Comparison of ENCODE assay signal across 33 cellular contexts in the genomic region with DNA sequence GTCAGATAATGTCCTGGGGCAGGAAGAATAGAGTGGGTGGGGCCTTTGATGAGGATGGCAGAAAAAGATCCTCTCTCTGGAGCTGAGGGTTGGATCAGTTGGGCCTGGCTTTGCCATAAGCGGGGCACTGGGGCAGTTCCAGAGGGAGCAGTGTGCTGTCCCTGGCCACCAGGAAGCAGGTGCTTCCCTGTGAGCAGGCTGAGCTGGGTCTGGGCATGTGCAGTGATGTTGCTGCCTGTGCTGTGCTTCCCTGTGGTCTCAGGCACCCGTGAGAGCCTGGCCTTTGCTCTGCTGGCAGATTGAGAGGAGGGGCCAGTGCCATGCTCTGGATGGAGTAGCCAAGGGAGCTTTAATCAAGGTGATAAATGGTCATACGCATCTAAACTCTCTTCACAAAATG. TPM values are rescaled to one million over a fixed set of nuclear protein-coding genes. Genes with fewer than 3 reads are reported as not detected.
DNase-seq lines count a peak whose midpoint lies in the region; ATAC-seq lines count a peak whose summit lies in the region.
"Had no signal": no experiment of that assay in that cellular context is flagged by ENCODE, and none has a peak within 500 bp of the region (broad histone marks: within the 10 kb centered on the region; RNA-seq: fewer than 3 reads in every experiment).

No MANE protein-coding gene starts in this region.

- no peak overlapping the region for H3K23ac ChIP-seq in neuronal stem cell (ENCODE audit: low read depth, low read length, poor library complexity)

- no CpG with 5 or more reads among the region's 3 CpGs for WGBS in neuronal stem cell (ENCODE audit: extremely low coverage in 2 of 2, insufficient read length in 2 of 2, insufficient replicate concordance in 1 of 2), 2 donors

- H3K14ac ChIP-seq in neuronal stem cell (ENCODE audit: low read length): no peak overlapping the region

- H2BK5ac ChIP-seq in neuronal stem cell (ENCODE audit: low read length): no peak overlapping the region

- no peak overlapping the region for H2BK12ac ChIP-seq in neuronal stem cell (ENCODE audit: low read length)

- DNase-seq in DMS53 (lab: John Stamatoyannopoulos, UW) (peak; percentile 42), DMS53 treated with DMSO at 0.1 percent for 48 hours (lab: John Stamatoyannopoulos, UW; ENCODE audit: unreplicated experiment) (no peak), dermis microvascular lymphatic vessel endothelial cell (ENCODE audit: low read depth in 2 of 2) (peak; percentile 80 to 83), neuronal stem cell (ENCODE audit: low spot score) (no peak), GF-D8 (lab: John Stamatoyannopoulos, UW) (no peak), amniotic stem cell (lab: John Stamatoyannopoulos, UW) (no peak), medulla oblongata (ENCODE audit: extremely low spot score) (no peak)
- DNase-seq: 8988T; activated CD4-positive, alpha-beta T cell treated with anti-CD3 and anti-CD28 coated beads for 48 hours; effector CD8-positive, alpha-beta T cell; glutamatergic neuron; GM23248; islet precursor cell; KG1; left lung; MG63; NCI-H1417 treated with DMSO at 0.1 percent for 48 hours; NCI-H2081; NCI-H2227 treated with DMSO at 0.1 percent for 48 hours; NCI-H774; psoas muscle; SJCRH30; stimulated activated CD4-positive, alpha-beta T cell treated with anti-CD3 and anti-CD28 coated beads, Interleukin-15, amount 100 ng/mL, for 24 hours; stimulated activated CD4-positive, alpha-beta T cell treated with anti-CD3 and anti-CD28 coated beads, Interleukin-4, amount 100 ng/mL, for 4 hours; SW 1271; transverse colon had no signal

- H3K9ac ChIP-seq in neuronal stem cell (ENCODE audit: low read depth, low read length, poor library complexity): no peak overlapping the region
- H3K9ac ChIP-seq: GM23248 had no signal

- no peak overlapping the region for H3K4ac ChIP-seq in neuronal stem cell (ENCODE audit: low read length)

- no peak overlapping the region for H2AK5ac ChIP-seq in neuronal stem cell (ENCODE audit: low read depth, low read length)

- H3K27me3 ChIP-seq in neuronal stem cell (ENCODE audit: control insufficient read depth in 3 of 3, insufficient read depth in 3 of 3, low read depth in 1 of 3, low read length in 3 of 3): peaks cover 0 to 5% (median 0%) of the 10 kb centered on the region in 3 experiments
- H3K27me3 ChIP-seq: left lung, MG63, neutrophil, SJCRH30, transverse colon had no signal

- H3K18ac ChIP-seq in neuronal stem cell (ENCODE audit: low read length): peak overlapping the region; percentile 27

- H3K4me3 ChIP-seq in neuronal stem cell (ENCODE audit: low read length in 2 of 2): no peak overlapping the region
- H3K4me3 ChIP-seq: GM23248, left lung, MG63, psoas muscle, SJCRH30, transverse colon had no signal

- no peaks in the 10 kb centered on the region for H3K9me3 ChIP-seq in neuronal stem cell (replicated peaks in 1 of 2; ENCODE audit: control insufficient read depth in 2 of 2, insufficient read depth in 1 of 2, low read depth in 1 of 2, low read length in 2 of 2)
- H3K9me3 ChIP-seq: left lung, MG63, neutrophil, psoas muscle, SJCRH30, transverse colon had no signal

- H2AFZ ChIP-seq in neuronal stem cell (ENCODE audit: low read length): no peak overlapping the region
- H2AFZ ChIP-seq: GM23248 had no signal

- H2BK120ac ChIP-seq in neuronal stem cell (ENCODE audit: low read depth, low read length): no peak overlapping the region

- H3K4me2 ChIP-seq in neuronal stem cell (ENCODE audit: insufficient read depth, low read length, poor library complexity, severe bottlenecking): no peak overlapping the region

- H4K91ac ChIP-seq in neuronal stem cell (ENCODE audit: low read depth, low read length, poor library complexity): no peak overlapping the region

- no peak overlapping the region for H4K8ac ChIP-seq in neuronal stem cell (ENCODE audit: low read depth, low read length)

- H3K36me3 ChIP-seq in neuronal stem cell (replicated peaks in 1 of 2; ENCODE audit: control insufficient read depth in 2 of 2, insufficient read depth in 2 of 2, low read length in 2 of 2): no peaks in the 10 kb centered on the region
- H3K36me3 ChIP-seq: left lung, MG63, neutrophil, SJCRH30, transverse colon had no signal

- H2BK15ac ChIP-seq in neuronal stem cell (ENCODE audit: low read length): no peak overlapping the region

- no peaks in the 10 kb centered on the region for H3K79me1 ChIP-seq in neuronal stem cell (ENCODE audit: low read depth, low read length)

- no peak overlapping the region for H3K27ac ChIP-seq in neuronal stem cell (replicated peaks; ENCODE audit: low read length)
- H3K27ac ChIP-seq: GM23248, HL-60, left lung, neutrophil, psoas muscle, SJCRH30, transverse colon had no signal

- H3K4me1 ChIP-seq in neuronal stem cell (ENCODE audit: control insufficient read depth in 2 of 2, insufficient read depth in 1 of 2, low read depth in 1 of 2, low read length in 2 of 2): no peaks in the 10 kb centered on the region
- H3K4me1 ChIP-seq: left lung, psoas muscle, transverse colon had no signal

- ATAC-seq in GM21528 (IDR thresholded peaks at IDR 0.05; ENCODE audit: low FRiP score, unreplicated experiment): no peak
- ATAC-seq: activated naive CD4-positive, alpha-beta T cell treated with anti-CD3 and anti-CD28 coated beads, Interleukin-2, amount 50 U/mL, for 72 hours; left lung; psoas muscle had no signal

RNA-seq across cellular contexts. Expression of a gene that starts 14.6 kb away (rescaled TPM):
- total RNA-seq in dermis microvascular lymphatic vessel endothelial cell: not detected in 2 replicates
- 0.32 TPM for polyA plus RNA-seq in neuronal stem cell (2013, experiment 1 of 2)
- 0.35 TPM for polyA plus RNA-seq in neuronal stem cell (2013, experiment 2 of 2)
- total RNA-seq: Daoy, epithelial cell of proximal tubule, GM23248, left lung had no signal
- polyA plus RNA-seq: CD14-positive monocyte had no signal

RNA-seq across cellular contexts. Expression of a gene that starts 20.7 kb away (rescaled TPM):
- 13.4 and 14.9 TPM in 2 replicates for total RNA-seq in dermis microvascular lymphatic vessel endothelial cell
- 17.7 TPM for polyA plus RNA-seq in neuronal stem cell (2013, experiment 1 of 2)
- 18.0 TPM for polyA plus RNA-seq in neuronal stem cell (2013, experiment 2 of 2)

Comparison
In these comparisons a context has a peak if more than half of its experiments do, and no peak if none do; other contexts are left out.
1. DNase-seq: peak in DMS53 (single experiment) and dermis microvascular lymphatic vessel endothelial cell (2 of 2); none in DMS53 treated with DMSO at 0.1 percent for 48 hours (single experiment), neuronal stem cell (single experiment), GF-D8 (single experiment), amniotic stem cell (single experiment) and medulla oblongata (single experiment).